ENCODE assay signal across 9 cellular contexts in the genomic region with DNA sequence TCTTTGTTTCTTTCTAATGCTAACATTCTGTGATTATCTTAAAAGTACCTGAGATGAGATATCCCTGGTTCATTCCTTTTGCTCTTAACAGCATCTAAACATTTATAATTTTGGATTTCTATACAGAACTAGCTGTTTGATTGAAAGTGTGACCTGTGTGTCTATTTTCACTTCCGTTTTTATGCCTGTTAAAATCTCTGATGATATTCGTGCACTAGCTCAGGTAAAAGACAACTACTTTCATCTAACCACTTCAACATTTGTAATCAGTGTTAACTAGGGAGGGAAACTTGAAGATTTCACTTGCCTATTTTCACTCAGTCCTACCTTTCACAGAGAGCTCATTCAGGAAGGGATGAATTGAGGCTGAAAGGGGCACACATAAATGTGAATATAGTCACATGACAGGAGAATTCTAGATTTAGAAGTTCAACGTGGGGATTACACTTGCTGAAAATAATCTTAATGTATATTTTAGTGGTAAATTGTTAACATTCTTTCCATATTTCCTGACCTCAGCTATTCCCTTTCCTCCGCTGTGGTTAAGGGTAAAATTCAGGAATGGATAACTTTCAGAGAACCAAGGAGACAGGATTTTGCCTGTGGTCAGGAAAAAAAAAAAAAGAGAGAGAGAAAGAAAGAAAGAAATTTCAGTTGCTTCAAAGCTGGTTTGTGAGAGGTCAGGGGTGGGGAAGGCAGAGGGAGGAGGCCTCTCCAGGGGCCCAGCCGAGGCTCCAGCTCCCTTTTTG.
DNase-seq lines count a peak whose midpoint lies in the region; ATAC-seq and TF ChIP-seq lines count a peak whose summit lies in the region.
"Had no signal": no experiment of that assay in that cellular context is flagged by ENCODE, and none has a peak within 500 bp of the region (broad histone marks: within the 10 kb centered on the region; RNA-seq: fewer than 3 reads in every experiment).

No MANE protein-coding gene starts in this region.

- peak overlapping the region; percentile 50 for H3K9ac ChIP-seq in skeletal muscle satellite cell (ENCODE audit: low read depth, low read length)

- no peak for TF ChIP-seq CTCF in fibroblast of villous mesenchyme (IDR thresholded peaks at IDR 0.05; ENCODE audit: insufficient read depth, low read depth, low read length)

- H3K4me3 ChIP-seq in fibroblast of villous mesenchyme (ENCODE audit: low read depth, low read length): no peak overlapping the region
- H3K4me3 ChIP-seq in skeletal muscle satellite cell (ENCODE audit: low read length): no peak overlapping the region
- H3K4me3 ChIP-seq: esophagus squamous epithelium had no signal

- ATAC-seq in GM19463 (IDR thresholded peaks at IDR 0.05; ENCODE audit: unreplicated experiment) (peak; percentile 47), HG03457 (IDR thresholded peaks at IDR 0.05; ENCODE audit: unreplicated experiment) (no peak)

- peak; percentile 90 for DNase-seq in RPMI7951 (ENCODE audit: low read depth)
- peak; percentile 92 for DNase-seq in fibroblast of villous mesenchyme (ENCODE audit: low read depth)
- no peak for DNase-seq in occipital lobe (lab: John Stamatoyannopoulos, UW)
- DNase-seq in stimulated activated CD4-positive, alpha-beta T cell treated with anti-CD3 and anti-CD28 coated beads, Interleukin-15, amount 100 ng/mL, for 24 hours: no peak
- DNase-seq in OCI-M1 (lab: John Stamatoyannopoulos, UW): no peak
- DNase-seq: esophagus squamous epithelium had no signal

- peak overlapping the region; percentile 40 for H3K4me2 ChIP-seq in skeletal muscle satellite cell (ENCODE audit: low read length)

- H3K4me1 ChIP-seq in skeletal muscle satellite cell (ENCODE audit: control insufficient read depth, insufficient read depth, low read length): peaks cover 49% of the 10 kb centered on the region

- H3K36me3 ChIP-seq in skeletal muscle satellite cell (ENCODE audit: insufficient read depth, low read length): no peaks in the 10 kb centered on the region
- H3K36me3 ChIP-seq: esophagus squamous epithelium had no signal

- H3K9me3 ChIP-seq in skeletal muscle satellite cell (replicated peaks; ENCODE audit: low read length): no peaks in the 10 kb centered on the region
- H3K9me3 ChIP-seq: esophagus squamous epithelium had no signal

- H3K27me3 ChIP-seq in skeletal muscle satellite cell (ENCODE audit: control insufficient read depth, insufficient read depth, low read length): no peaks in the 10 kb centered on the region
- H3K27me3 ChIP-seq: esophagus squamous epithelium had no signal

Comparison
In these comparisons a context has a peak if more than half of its experiments do, and no peak if none do; other contexts are left out.
1. DNase-seq: peak in RPMI7951 (single experiment) and fibroblast of villous mesenchyme (single experiment); none in occipital lobe (single experiment), stimulated activated CD4-positive, alpha-beta T cell treated with anti-CD3 and anti-CD28 coated beads, Interleukin-15, amount 100 ng/mL, for 24 hours (single experiment) and OCI-M1 (single experiment).